Comparison of ENCODE assay signal across 1 cellular context in genomic region chr11:72724851-72725730, GRCh38.
TF ChIP-seq lines count a peak whose summit lies in the region.

No MANE protein-coding gene starts in this region.

TF ChIP-seq in K562, 482 proteins besides CTCF, POLR2A, EP300 and RAD21 (continued from another document):
- TF ChIP-seq CLOCK (CRISPR knock-in tag; IDR thresholded peaks at IDR 0.05; ENCODE audit: borderline replicate concordance) = no peak
- TF ChIP-seq ZFX (CRISPR knock-in tag; IDR thresholded peaks at IDR 0.05) = no peak
- TF ChIP-seq FOS (IDR thresholded peaks at IDR 0.05; ENCODE audit: extremely low read depth, insufficient read length) = no peak
- TF ChIP-seq TCF15 (CRISPR knock-in tag; IDR thresholded peaks at IDR 0.05) = no peak
- TF ChIP-seq MLLT1 (IDR thresholded peaks at IDR 0.05) = 0 out of 4 replicates have a peak, but pooled peaks of 1 of the 2 experiments have one; percentile 50
- no peak for TF ChIP-seq E4F1 (CRISPR knock-in tag; IDR thresholded peaks at IDR 0.05; ENCODE audit: borderline replicate concordance)
TF ChIP-seq in K562: peak in this region for 34.
